ENCODE assay signal across 9 cellular contexts in the genomic region with DNA sequence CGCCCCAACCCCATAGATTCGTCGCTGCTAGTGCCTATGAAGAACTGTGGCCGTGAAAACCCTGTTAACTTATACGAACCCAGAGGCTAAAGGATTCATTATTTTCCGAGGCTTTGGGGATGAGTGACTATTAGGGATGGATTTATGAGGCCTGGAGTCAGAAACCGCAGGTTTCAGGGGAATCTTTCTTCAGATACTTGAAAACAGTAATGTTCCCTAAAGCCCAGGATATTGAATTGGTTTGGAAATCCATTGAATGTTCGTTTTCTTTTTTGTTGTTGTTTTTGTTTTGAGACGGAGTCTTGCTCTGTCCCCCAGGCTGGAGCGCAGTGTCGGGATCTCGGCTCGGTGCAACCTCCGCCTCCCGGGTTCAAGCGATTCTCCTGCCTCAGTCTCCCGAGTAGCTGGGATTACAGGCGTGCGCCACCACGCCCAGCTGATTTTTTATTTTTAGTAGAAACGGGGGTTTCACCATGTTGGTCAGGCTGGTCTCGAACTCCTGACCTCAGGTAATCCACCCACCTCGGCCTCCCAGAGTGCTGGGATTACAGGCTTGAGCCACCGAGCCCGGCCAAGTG. TPM values are rescaled to one million over a fixed set of nuclear protein-coding genes. Genes with fewer than 3 reads are reported as not detected.
A peak's percentile ranks its signal among the peaks of the same experiment; 100 is the strongest.
DNase-seq lines count a peak whose midpoint lies in the region; ATAC-seq and TF ChIP-seq lines count a peak whose summit lies in the region.
"Not testable (repeated sequence)": the region's sequence is repeated elsewhere in the genome, so short reads cannot be mapped to it uniquely, and the experiment has no call there.
"Had no signal": no experiment of that assay in that cellular context is flagged by ENCODE, and none has a peak within 500 bp of the region (broad histone marks: within the 10 kb centered on the region; RNA-seq: fewer than 3 reads in every experiment).

No MANE protein-coding gene starts in this region.

- CTCF ChIA-PET in OCI-LY7 (lab: Charles Lee; ENCODE audit: unreplicated experiment): interaction anchor here (0.6 kb wide), 2 partner anchors 97 to 1020 kb away, joined by 3 to 11 read pairs; no protein-coding TSS in a partner anchor

- peaks cover 45% of the 10 kb centered on the region for H3K79me2 ChIP-seq in OCI-LY7 (ENCODE audit: insufficient read depth, low read depth, low read length)

- H3K27me3 ChIP-seq in cardiac muscle cell; mononuclear cell (ENCODE audit: insufficient read depth, low read length); gastrocnemius medialis; uterus: not testable (repeated sequence)

- H3K27me3 Mint-ChIP-seq in activated T-cell treated with anti-CD3 and anti-CD28 coated beads, Interleukin-2, amount 50 U/mL, for 4 hours (ENCODE audit: low read depth); chondrocyte (ENCODE audit: low read depth): not testable (repeated sequence)

- not testable (repeated sequence) for H3K9me2 ChIP-seq in OCI-LY7 (ENCODE audit: insufficient read depth, low read length)

- not testable (repeated sequence) for H3K9me3 Mint-ChIP-seq in activated T-cell treated with anti-CD3 and anti-CD28 coated beads, Interleukin-2, amount 50 U/mL, for 4 hours; chondrocyte (ENCODE audit: low read depth)

- H4K20me1 ChIP-seq in OCI-LY7 (ENCODE audit: insufficient read depth, low read length): not testable (repeated sequence)

- POLR2A ChIA-PET in OCI-LY7 (lab: Charles Lee): interaction anchor here (0.6 to 1.6 kb wide), 12 partner anchors 9 to 155 kb away, joined by 3 to 7 read pairs (median 4); a partner anchor contains a TSS

- H3K36me3 ChIP-seq in OCI-LY7 (ENCODE audit: insufficient read depth, low read length): peaks cover 43% of the 10 kb centered on the region
- peaks cover 24% of the 10 kb centered on the region for H3K36me3 ChIP-seq in cardiac muscle cell
- peaks cover 0 to 40% of the 10 kb centered on the region in 2 donors for H3K36me3 ChIP-seq in gastrocnemius medialis
- H3K36me3 ChIP-seq in uterus: not testable (repeated sequence)

- DNase-seq in GM12864 (ENCODE audit: low read depth); OCI-LY7 (ENCODE audit: low spot score); activated T-cell treated with anti-CD3 and anti-CD28 coated beads, Interleukin-2, amount 50 U/mL, for 4 hours; chondrocyte (ENCODE audit: low spot score); cardiac muscle cell (ENCODE audit: low read depth in 1 of 2, low spot score in 1 of 2); gastrocnemius medialis; uterus: not testable (repeated sequence)

- TF ChIP-seq CTCF in GM12864 (IDR thresholded peaks at IDR 0.05; ENCODE audit: low read depth, low read length, missing control alignments); OCI-LY7 (conservative IDR thresholded peaks at IDR 0.05; ENCODE audit: low read length); chondrocyte (IDR thresholded peaks at IDR 0.05); cardiac muscle cell (IDR thresholded peaks at IDR 0.05; ENCODE audit: low read depth, low read length); gastrocnemius medialis (IDR thresholded peaks at IDR 0.05 in 4 of 5, conservative IDR thresholded peaks at IDR 0.05 in 1 of 5); uterus (IDR thresholded peaks at IDR 0.05): not testable (repeated sequence)

- not testable (repeated sequence) for H3K9me3 ChIP-seq in OCI-LY7 (ENCODE audit: low read length); cardiac muscle cell (ENCODE audit: low read depth); mononuclear cell (ENCODE audit: low read depth, low read length); gastrocnemius medialis; uterus

- peak overlapping the region; percentile 100 for H3K4me3 Mint-ChIP-seq in activated T-cell treated with anti-CD3 and anti-CD28 coated beads, Interleukin-2, amount 50 U/mL, for 4 hours
- H3K4me3 Mint-ChIP-seq in chondrocyte (ENCODE audit: unreplicated experiment): peak overlapping the region; percentile 99

- peak overlapping the region; percentile 91; the same call in 1 of the 2 replicates for H2AFZ ChIP-seq in OCI-LY7 (ENCODE audit: low read length)

- intact Hi-C loops in OCI-LY7 (cut with micrococcal nuclease; ENCODE audit: unreplicated experiment); gastrocnemius medialis (cut with DNase I; ENCODE audit: low total_unique reads); uterus (cut with DNase I; ENCODE audit: low total_unique reads): not testable (repeated sequence)

- H3K4me3 ChIP-seq in GM12864 (ENCODE audit: low read depth, low read length): peak overlapping the region; percentile 82
- H3K4me3 ChIP-seq in OCI-LY7 (ENCODE audit: low read depth, low read length, poor library complexity, severe bottlenecking): peak overlapping the region; percentile 79
- peak overlapping the region; percentile 98 for H3K4me3 ChIP-seq in cardiac muscle cell
- peak overlapping the region; percentile 47 for H3K4me3 ChIP-seq in mononuclear cell (ENCODE audit: low read length)
- H3K4me3 ChIP-seq in gastrocnemius medialis: peak overlapping the region; percentile 75 to 92 (median 80)
- H3K4me3 ChIP-seq in uterus: peak overlapping the region; percentile 52 to 64

- H3K4me2 ChIP-seq in OCI-LY7 (ENCODE audit: low read length): peak overlapping the region; percentile 80

- H3K4me1 ChIP-seq in OCI-LY7 (ENCODE audit: insufficient read depth, low read length, poor library complexity, severe bottlenecking): peaks cover 18% of the 10 kb centered on the region
- H3K4me1 ChIP-seq in cardiac muscle cell (ENCODE audit: low read depth); uterus: not testable (repeated sequence)
- peaks cover 17% of the 10 kb centered on the region for H3K4me1 ChIP-seq in mononuclear cell (ENCODE audit: insufficient read depth, low read length)
- peaks cover 23 to 24% of the 10 kb centered on the region in 2 donors for H3K4me1 ChIP-seq in gastrocnemius medialis

- ATAC-seq in activated T-cell treated with anti-CD3 and anti-CD28 coated beads, Interleukin-2, amount 50 U/mL, for 4 hours; gastrocnemius medialis: not testable (repeated sequence)

- peaks cover 29% of the 10 kb centered on the region for H3K36me3 Mint-ChIP-seq in activated T-cell treated with anti-CD3 and anti-CD28 coated beads, Interleukin-2, amount 50 U/mL, for 4 hours (ENCODE audit: insufficient read depth)
- peaks cover 13% of the 10 kb centered on the region for H3K36me3 Mint-ChIP-seq in chondrocyte (ENCODE audit: low read depth)

- H3K27ac ChIP-seq in OCI-LY7 (ENCODE audit: low read depth, low read length, poor library complexity, severe bottlenecking) (peak overlapping the region; percentile 75), cardiac muscle cell (peak overlapping the region; percentile 97), gastrocnemius medialis (peak overlapping the region; percentile 85 to 96 (median 94)), uterus (peak overlapping the region; percentile 94 to 96)

- TF ChIP-seq POLR2A in gastrocnemius medialis (IDR thresholded peaks at IDR 0.05); uterus (IDR thresholded peaks at IDR 0.05): not testable (repeated sequence)

- in situ Hi-C loops in gastrocnemius medialis (cut with MboI; ENCODE audit: low sequenced_read_pairs in 4 of 4): not testable (repeated sequence)

- H3K27ac Mint-ChIP-seq in chondrocyte (ENCODE audit: unreplicated experiment): peak overlapping the region; percentile 100

- BruUV-seq in OCI-LY7 (replicated peaks; lab: Mats Ljungman, UMichigan): TSS peak; percentile 90

- peaks cover 23% of the 10 kb centered on the region for H3K4me1 Mint-ChIP-seq in activated T-cell treated with anti-CD3 and anti-CD28 coated beads, Interleukin-2, amount 50 U/mL, for 4 hours (ENCODE audit: low read depth)
- H3K4me1 Mint-ChIP-seq in chondrocyte (ENCODE audit: low read depth): peaks cover 24% of the 10 kb centered on the region

RNA-seq across cellular contexts. Expression of a gene that starts 0.9 kb away (rescaled TPM):
- 83.2 and 101 TPM in 2 replicates for total RNA-seq in OCI-LY7 (2014; rRNA removed; shearing (Covaris generic))
- 109 and 123 TPM in 2 replicates for total RNA-seq in OCI-LY7 (2022)
- 100 to 1,000 TPM; 262 to 307 (median 280) TPM for total RNA-seq in activated T-cell treated with anti-CD3 and anti-CD28 coated beads, Interleukin-2, amount 50 U/mL, for 4 hours
- total RNA-seq in chondrocyte: 56.4 to 62.7 TPM (median 58.6 TPM) in 3 replicates
- 75.6 and 85.4 TPM in 2 replicates for total RNA-seq in cardiac muscle cell
- 89.5 and 121 TPM in 2 replicates for polyA plus RNA-seq in cardiac muscle cell
- total RNA-seq in mononuclear cell: 64.2 TPM
- 10 to 100 TPM; 59.6 to 87.1 (median 65.2) TPM for total RNA-seq in gastrocnemius medialis
- total RNA-seq in uterus: 100 to 1,000 TPM in 1 of 4 donors, 10 to 100 TPM in 3; 62.9 to 123 (median 82.1) TPM

RNA-seq across cellular contexts. Expression of a gene that starts 35.5 kb away (rescaled TPM):
- 0.72 and 0.85 TPM in 2 replicates for total RNA-seq in OCI-LY7 (2014; rRNA removed; shearing (Covaris generic))
- 0.91 TPM in 1 of 2 replicates, not detected in the other for total RNA-seq in OCI-LY7 (2022)
- total RNA-seq in activated T-cell treated with anti-CD3 and anti-CD28 coated beads, Interleukin-2, amount 50 U/mL, for 4 hours: not detected
- total RNA-seq in chondrocyte: not detected in 3 replicates
- not detected in 2 replicates for total RNA-seq in cardiac muscle cell
- polyA plus RNA-seq in cardiac muscle cell: not detected in 2 replicates
- total RNA-seq in mononuclear cell: 6.9 TPM
- total RNA-seq in gastrocnemius medialis: not detected
- total RNA-seq in uterus: 1 to 10 TPM in 1 of 4 donors, not detected in 3; 2.0 TPM
- total RNA-seq: dermis microvascular lymphatic vessel endothelial cell had no signal

RNA-seq across cellular contexts. Expression of a gene that starts 49.0 kb away (rescaled TPM):
- 64.7 and 69.3 TPM in 2 replicates for total RNA-seq in OCI-LY7 (2014; rRNA removed; shearing (Covaris generic))
- total RNA-seq in OCI-LY7 (2022) (70.5 and 77.2 TPM in 2 replicates), chondrocyte (41.0 to 57.9 TPM (median 45.5 TPM) in 3 replicates), cardiac muscle cell (73.0 and 78.1 TPM in 2 replicates), mononuclear cell (77.1 TPM), gastrocnemius medialis (10 to 100 TPM in 2 of 4 donors, 1 to 10 TPM in 2; 7.1 to 13.5 (median 9.3) TPM), uterus (100 to 1,000 TPM in 1 of 4 donors, 10 to 100 TPM in 3; 23.2 to 130 (median 39.1) TPM)
- total RNA-seq in activated T-cell treated with anti-CD3 and anti-CD28 coated beads, Interleukin-2, amount 50 U/mL, for 4 hours: 10 to 100 TPM; 41.9 to 46.6 (median 42.4) TPM
- polyA plus RNA-seq in cardiac muscle cell: 70.7 and 89.9 TPM in 2 replicates

Comparison
In these comparisons a context has a peak if more than half of its experiments do, and no peak if none do; other contexts are left out.
1. H3K4me3 ChIP-seq: peak in every context shown above with its lines; median percentile 98 in cardiac muscle cell; 82 in GM12864; 80 in gastrocnemius medialis; 79 in OCI-LY7; 58 in uterus; 47 in mononuclear cell.